In genomic region chr5:83076742-83077661, GRCh38 we compare ENCODE assay signal across 8 cellular contexts. TPM values are rescaled to one million over a fixed set of nuclear protein-coding genes. Genes with fewer than 3 reads are reported as not detected.
DNase-seq lines count a peak whose midpoint lies in the region; ATAC-seq and TF ChIP-seq lines count a peak whose summit lies in the region.

Gene TMEM167A, minus strand, starts transcription at chr5:83077394. Its CDS starts 71 bp downstream, at chr5:83077323.
Gene XRCC4, plus strand, starts transcription at chr5:83077547. Its CDS starts 27,373 bp downstream, at chr5:83104920.

- no peaks in the 10 kb centered on the region for H3K36me3 ChIP-seq in CD8-positive, alpha-beta T cell (ENCODE audit: insufficient read depth, low read length)
- H3K36me3 ChIP-seq in ectodermal cell (ENCODE audit: control insufficient read depth, insufficient read depth, low read length) (no peaks in the 10 kb centered on the region), lower lobe of right lung (no peaks in the 10 kb centered on the region)

- peaks cover 59% of the 10 kb centered on the region for H3K4me1 Mint-ChIP-seq in CD8-positive, alpha-beta T cell (ENCODE audit: low read depth)

- H3K4me1 ChIP-seq in CD8-positive, alpha-beta T cell (ENCODE audit: insufficient read depth, low read length): peaks cover 28% of the 10 kb centered on the region
- H3K4me1 ChIP-seq in ectodermal cell (ENCODE audit: control insufficient read depth, insufficient read depth, low read length) (peaks cover 3% of the 10 kb centered on the region), lower lobe of right lung (peaks cover 45% of the 10 kb centered on the region)

- H3K9me3 Mint-ChIP-seq in CD8-positive, alpha-beta T cell: no peaks in the 10 kb centered on the region

- no peaks in the 10 kb centered on the region for H3K9me3 ChIP-seq in CD8-positive, alpha-beta T cell (ENCODE audit: low read length)
- H3K9me3 ChIP-seq in ectodermal cell (ENCODE audit: control insufficient read depth, low read length) (no peaks in the 10 kb centered on the region), lower lobe of right lung (no peaks in the 10 kb centered on the region)

- POLR2A ChIA-PET in CD8-positive, alpha-beta T cell (lab: Charles Lee): interaction anchor here (0.6 to 1.5 kb wide), 6 partner anchors 11 to 1326 kb away, joined by 3 to 5 read pairs (median 4); partner anchors contain the start of genes RPS23 and SSBP2

- no peaks in the 10 kb centered on the region for H3K27me3 ChIP-seq in CD8-positive, alpha-beta T cell (ENCODE audit: insufficient read depth, low read length)
- no peaks in the 10 kb centered on the region for H3K27me3 ChIP-seq in ectodermal cell (ENCODE audit: control insufficient read depth, insufficient read depth, low read length, poor library complexity, severe bottlenecking)
- H3K27me3 ChIP-seq in lower lobe of right lung (ENCODE audit: low read depth): no peaks in the 10 kb centered on the region

- H3K4me3 ChIP-seq in CD8-positive, alpha-beta T cell (ENCODE audit: low read depth, low read length): peak within 1 kb of the TSS; percentile 81
- H3K4me3 ChIP-seq in ectodermal cell (ENCODE audit: insufficient read depth, low read depth, low read length) (peak within 1 kb of the TSS; percentile 92), lower lobe of right lung (peak within 1 kb of the TSS; percentile 88)

- peaks cover 36% of the 10 kb centered on the region for H3K36me3 Mint-ChIP-seq in CD8-positive, alpha-beta T cell

- H3K27me3 Mint-ChIP-seq in CD8-positive, alpha-beta T cell (ENCODE audit: low read depth): no peaks in the 10 kb centered on the region

- WGBS in ectodermal cell, 2 experiments: 0% methylated on average over 44 of the region's 44 CpGs

- CTCF ChIA-PET in CD8-positive, alpha-beta T cell (lab: Charles Lee): interaction anchor here (0.6 to 1.9 kb wide), 2 partner anchors 11 to 99 kb away, joined by 3 to 4 read pairs; no protein-coding TSS in a partner anchor

- peak; percentile 84 to 95 (median 89) for DNase-seq in CD8-positive, alpha-beta T cell
- DNase-seq in HS-27A (ENCODE audit: low read depth) (peak; percentile 81), NK-92 (lab: John Stamatoyannopoulos, UW; ENCODE audit: unreplicated experiment) (peak; percentile 75), lower lobe of right lung (peak; percentile 97)
- peak; percentile 79 to 83 for DNase-seq in activated CD8-positive, alpha-beta memory T cell treated with anti-CD3 and anti-CD28 coated beads for 1 hour (ENCODE audit: extremely low read depth in 1 of 2, low read depth in 1 of 2)
- DNase-seq in stimulated activated CD4-positive, alpha-beta T cell treated with anti-CD3 and anti-CD28 coated beads, TNF-alpha, amount 100 ng/mL, for 24 hours (ENCODE audit: low read depth in 3 of 3): peak; percentile 85 to 93 (median 89)

- ATAC-seq in CD8-positive, alpha-beta T cell: peak; percentile 98
- peak; percentile 99 for ATAC-seq in GM19467 (IDR thresholded peaks at IDR 0.05; ENCODE audit: unreplicated experiment)
- ATAC-seq in lower lobe of right lung: peak; percentile 100

- no peak for TF ChIP-seq CTCF in CD8-positive, alpha-beta T cell (IDR thresholded peaks at IDR 0.05)
- TF ChIP-seq CTCF in lower lobe of right lung (IDR thresholded peaks at IDR 0.05): no peak

- H3K27ac Mint-ChIP-seq in CD8-positive, alpha-beta T cell: peak within 1 kb of the TSS; percentile 99

- H3K4me3 Mint-ChIP-seq in CD8-positive, alpha-beta T cell: peak within 1 kb of the TSS; percentile 99

- intact Hi-C loops in CD8-positive, alpha-beta T cell (cut with DNase I, micrococcal nuclease): loop anchor here (1.0 to 10.0 kb wide), 9 partner anchors 720 to 1775 kb away; partner anchors contain the start of genes ATG10 (in 2 of the 2), RPS23 (in 1 of the 2) and ZCCHC9 (in 1 of the 2)
- intact Hi-C loops in lower lobe of right lung (cut with DNase I): no loop called here

- peak within 1 kb of the TSS; percentile 77 for H3K27ac ChIP-seq in CD8-positive, alpha-beta T cell (ENCODE audit: low read depth, low read length)
- H3K27ac ChIP-seq in ectodermal cell (ENCODE audit: insufficient read depth, low read depth, low read length, poor library complexity, severe bottlenecking) (peak within 1 kb of the TSS; percentile 53), lower lobe of right lung (peak within 1 kb of the TSS; percentile 89)

RNA-seq across cellular contexts. Expression of gene TMEM167A, which starts in this region (rescaled TPM):
- 10 to 100 TPM; 51.6 to 59.0 TPM for total RNA-seq in CD8-positive, alpha-beta T cell
- 113 TPM for polyA plus RNA-seq in ectodermal cell (2013, experiment 1 of 4)
- 130 TPM for polyA plus RNA-seq in ectodermal cell (2013, experiment 2 of 4)
- 88.1 TPM for polyA plus RNA-seq in ectodermal cell (2013, experiment 3 of 4)
- polyA plus RNA-seq in ectodermal cell (2013, experiment 4 of 4): 99.4 TPM
- total RNA-seq in lower lobe of right lung: 89.9 TPM

RNA-seq across cellular contexts. Expression of gene XRCC4, which starts in this region (rescaled TPM):
- total RNA-seq in CD8-positive, alpha-beta T cell: 1 to 10 TPM; 1.1 to 1.3 TPM
- polyA plus RNA-seq in ectodermal cell (2013, experiment 1 of 4): 15.3 TPM
- 15.8 TPM for polyA plus RNA-seq in ectodermal cell (2013, experiment 2 of 4)
- polyA plus RNA-seq in ectodermal cell (2013, experiment 3 of 4): 15.0 TPM
- 15.8 TPM for polyA plus RNA-seq in ectodermal cell (2013, experiment 4 of 4)
- 9.2 TPM for total RNA-seq in lower lobe of right lung

Comparison
In these comparisons a context has a peak if more than half of its experiments do, and no peak if none do; other contexts are left out.
1. Peak in every context shown above with its lines: DNase-seq, ATAC-seq, H3K4me3 ChIP-seq and H3K27ac ChIP-seq.